In the genomic region with DNA sequence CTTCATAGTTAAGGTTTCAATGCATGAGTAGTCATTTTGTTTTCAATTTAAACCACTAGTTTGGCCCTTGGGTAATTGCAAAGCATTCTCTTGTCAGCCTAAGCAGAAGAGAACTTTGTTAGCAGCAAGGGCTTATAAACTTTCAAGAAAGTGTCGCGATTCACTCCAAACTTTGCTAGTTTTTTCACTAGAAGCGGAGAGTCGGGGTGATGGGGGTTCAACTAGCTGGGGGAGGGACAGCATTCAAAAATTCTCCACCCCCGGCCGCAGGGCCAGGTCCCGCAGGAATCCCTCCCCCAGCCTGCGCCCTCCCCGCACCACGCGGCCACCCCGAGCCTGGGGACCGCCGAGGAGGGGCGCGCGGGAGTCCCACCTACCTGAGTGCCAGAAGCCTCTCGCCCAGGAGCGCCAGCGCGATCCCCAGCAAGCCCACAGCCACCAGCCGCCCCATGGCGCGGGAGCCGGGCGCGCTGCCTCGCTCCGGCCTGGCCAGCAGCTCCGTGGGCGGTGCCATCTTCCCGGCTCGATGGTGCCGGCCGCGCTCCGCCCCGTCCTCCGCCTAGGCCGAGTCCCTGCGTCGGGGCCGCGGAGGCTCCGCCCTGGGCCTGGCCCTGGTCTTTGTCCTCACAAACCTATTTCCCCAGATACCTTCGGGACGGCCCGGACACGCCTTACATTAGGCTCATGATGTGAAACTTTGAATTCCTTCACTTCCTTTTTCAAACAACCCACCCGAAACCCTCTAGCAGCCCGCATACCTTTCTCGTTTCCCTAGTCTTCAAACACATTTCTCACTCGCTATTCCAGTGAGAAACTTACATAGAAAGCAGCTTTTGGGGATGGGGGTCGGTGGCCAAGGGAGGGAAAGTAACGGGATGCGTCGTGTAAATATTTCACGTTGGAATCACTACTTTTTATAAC, we compare ENCODE assay signal across 1 cellular context.
TF ChIP-seq lines count a peak whose summit lies in the region.

TSS of gene PON2 (minus strand) at position 528 of the 921 bp plus-strand sequence. CDS start at position 451, 77 bp downstream.

TF ChIP-seq in HEK293, 187 proteins besides CTCF, POLR2A, EP300 and RAD21 (continued from another document and continues in another):
- TF ChIP-seq ZNF416 (tag by site-specific recombination; IDR thresholded peaks at IDR 0.05) (no peak), HOXD13 (CRISPR knock-in tag; IDR thresholded peaks at IDR 0.05; ENCODE audit: borderline replicate concordance) (no peak), ZNF426 (tag by site-specific recombination; IDR thresholded peaks at IDR 0.05) (no peak), ZNF138 (tag by site-specific recombination; IDR thresholded peaks at IDR 0.05; ENCODE audit: borderline replicate concordance) (no peak), ZNF239 (tag by site-specific recombination; IDR thresholded peaks at IDR 0.05) (no peak), ZNF785 (tag by site-specific recombination; IDR thresholded peaks at IDR 0.05) (no peak), KLF7 (tag by site-specific recombination; IDR thresholded peaks at IDR 0.05; ENCODE audit: borderline replicate concordance) (no peak), ZNF585B (tag by site-specific recombination; IDR thresholded peaks at IDR 0.05) (no peak), REPIN1 (tag by site-specific recombination; IDR thresholded peaks at IDR 0.05; ENCODE audit: low read depth) (no peak), ZNF202 (tag by site-specific recombination; IDR thresholded peaks at IDR 0.05; ENCODE audit: borderline replicate concordance) (no peak), ZBTB10 (tag by site-specific recombination; IDR thresholded peaks at IDR 0.05) (no peak), ZNF645 (tag by site-specific recombination; IDR thresholded peaks at IDR 0.05) (no peak), GFI1B (tag by site-specific recombination; IDR thresholded peaks at IDR 0.05) (no peak), GLI4 (tag by site-specific recombination; IDR thresholded peaks at IDR 0.05) (no peak), ZSCAN23 (tag by site-specific recombination; IDR thresholded peaks at IDR 0.05) (no peak), ZNF350 (tag by site-specific recombination; IDR thresholded peaks at IDR 0.05) (no peak), ZNF623 (tag by site-specific recombination; IDR thresholded peaks at IDR 0.05) (no peak), HOXC10 (CRISPR knock-in tag; IDR thresholded peaks at IDR 0.05) (no peak), ZNF24 (tag by site-specific recombination; IDR thresholded peaks at IDR 0.05) (no peak), GLIS2 (tag by site-specific recombination; IDR thresholded peaks at IDR 0.05) (peak; percentile 92), ZNF394 (tag by site-specific recombination; IDR thresholded peaks at IDR 0.05; ENCODE audit: borderline replicate concordance) (no peak), ZNF747 (tag by site-specific recombination; IDR thresholded peaks at IDR 0.05) (no peak), ZNF132 (tag by site-specific recombination; IDR thresholded peaks at IDR 0.05; ENCODE audit: borderline replicate concordance) (no peak), ZFHX2 (tag by site-specific recombination; conservative IDR thresholded peaks at IDR 0.05) (peak; percentile 88), ZNF133 (tag by site-specific recombination; IDR thresholded peaks at IDR 0.05) (no peak), ZNF404 (tag by site-specific recombination; IDR thresholded peaks at IDR 0.05) (no peak), ZBTB49 (tag by site-specific recombination; IDR thresholded peaks at IDR 0.05; ENCODE audit: low read depth) (no peak), ZNF335 (tag by site-specific recombination; conservative IDR thresholded peaks at IDR 0.05) (peak; percentile 92), SALL2 (tag by site-specific recombination; IDR thresholded peaks at IDR 0.05; ENCODE audit: borderline replicate concordance) (no peak), ZNF660 (tag by site-specific recombination; IDR thresholded peaks at IDR 0.05) (peak; percentile 80), ZNF658 (tag by site-specific recombination; IDR thresholded peaks at IDR 0.05) (no peak), ZNF654 (tag by site-specific recombination; IDR thresholded peaks at IDR 0.05; ENCODE audit: low read depth) (no peak), WT1 (tag by site-specific recombination; IDR thresholded peaks at IDR 0.05) (no peak), TRIM28 (IDR thresholded peaks at IDR 0.05; ENCODE audit: borderline replicate concordance, low read length) (no peak), HOXA7 (CRISPR knock-in tag; IDR thresholded peaks at IDR 0.05; ENCODE audit: borderline replicate concordance) (no peak), HIC1 (tag by site-specific recombination; IDR thresholded peaks at IDR 0.05) (peak; percentile 73; the same call in 1 of the 2 replicates), BCL11B (tag by site-specific recombination; IDR thresholded peaks at IDR 0.05; ENCODE audit: low read depth) (no peak), ZNF112 (tag by site-specific recombination; IDR thresholded peaks at IDR 0.05) (no peak), ZBTB1 (tag by site-specific recombination; IDR thresholded peaks at IDR 0.05) (0 out of 2 replicates have a peak, but pooled peaks have one; percentile 45), ZFP37 (tag by site-specific recombination; IDR thresholded peaks at IDR 0.05) (0 out of 2 replicates have a peak, but pooled peaks have one; percentile 18), SP3 (tag by site-specific recombination; IDR thresholded peaks at IDR 0.05) (peak; percentile 75), MYNN (tag by site-specific recombination; IDR thresholded peaks at IDR 0.05; ENCODE audit: borderline replicate concordance) (no peak), ZNF266 (tag by site-specific recombination; IDR thresholded peaks at IDR 0.05; ENCODE audit: low read depth) (no peak), KLF10 (tag by site-specific recombination; IDR thresholded peaks at IDR 0.05) (0 out of 2 replicates have a peak, but pooled peaks have one; percentile 26), ZSCAN30 (tag by site-specific recombination; IDR thresholded peaks at IDR 0.05) (peak; percentile 95), ZBTB8A (tag by site-specific recombination; IDR thresholded peaks at IDR 0.05) (peak; percentile 53)
- TF ChIP-seq, protein P1, sequence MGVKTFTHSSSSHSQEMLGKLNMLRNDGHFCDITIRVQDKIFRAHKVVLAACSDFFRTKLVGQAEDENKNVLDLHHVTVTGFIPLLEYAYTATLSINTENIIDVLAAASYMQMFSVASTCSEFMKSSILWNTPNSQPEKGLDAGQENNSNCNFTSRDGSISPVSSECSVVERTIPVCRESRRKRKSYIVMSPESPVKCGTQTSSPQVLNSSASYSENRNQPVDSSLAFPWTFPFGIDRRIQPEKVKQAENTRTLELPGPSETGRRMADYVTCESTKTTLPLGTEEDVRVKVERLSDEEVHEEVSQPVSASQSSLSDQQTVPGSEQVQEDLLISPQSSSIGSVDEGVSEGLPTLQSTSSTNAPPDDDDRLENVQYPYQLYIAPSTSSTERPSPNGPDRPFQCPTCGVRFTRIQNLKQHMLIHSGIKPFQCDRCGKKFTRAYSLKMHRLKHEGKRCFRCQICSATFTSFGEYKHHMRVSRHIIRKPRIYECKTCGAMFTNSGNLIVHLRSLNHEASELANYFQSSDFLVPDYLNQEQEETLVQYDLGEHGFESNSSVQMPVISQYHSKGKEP (tag by site-specific recombination; IDR thresholded peaks at IDR 0.05) = no peak
- TF ChIP-seq, protein P2, sequence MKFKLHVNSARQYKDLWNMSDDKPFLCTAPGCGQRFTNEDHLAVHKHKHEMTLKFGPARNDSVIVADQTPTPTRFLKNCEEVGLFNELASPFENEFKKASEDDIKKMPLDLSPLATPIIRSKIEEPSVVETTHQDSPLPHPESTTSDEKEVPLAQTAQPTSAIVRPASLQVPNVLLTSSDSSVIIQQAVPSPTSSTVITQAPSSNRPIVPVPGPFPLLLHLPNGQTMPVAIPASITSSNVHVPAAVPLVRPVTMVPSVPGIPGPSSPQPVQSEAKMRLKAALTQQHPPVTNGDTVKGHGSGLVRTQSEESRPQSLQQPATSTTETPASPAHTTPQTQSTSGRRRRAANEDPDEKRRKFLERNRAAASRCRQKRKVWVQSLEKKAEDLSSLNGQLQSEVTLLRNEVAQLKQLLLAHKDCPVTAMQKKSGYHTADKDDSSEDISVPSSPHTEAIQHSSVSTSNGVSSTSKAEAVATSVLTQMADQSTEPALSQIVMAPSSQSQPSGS (tag by site-specific recombination; IDR thresholded peaks at IDR 0.05; ENCODE audit: low read depth) = no peak
- TF ChIP-seq, protein P3, sequence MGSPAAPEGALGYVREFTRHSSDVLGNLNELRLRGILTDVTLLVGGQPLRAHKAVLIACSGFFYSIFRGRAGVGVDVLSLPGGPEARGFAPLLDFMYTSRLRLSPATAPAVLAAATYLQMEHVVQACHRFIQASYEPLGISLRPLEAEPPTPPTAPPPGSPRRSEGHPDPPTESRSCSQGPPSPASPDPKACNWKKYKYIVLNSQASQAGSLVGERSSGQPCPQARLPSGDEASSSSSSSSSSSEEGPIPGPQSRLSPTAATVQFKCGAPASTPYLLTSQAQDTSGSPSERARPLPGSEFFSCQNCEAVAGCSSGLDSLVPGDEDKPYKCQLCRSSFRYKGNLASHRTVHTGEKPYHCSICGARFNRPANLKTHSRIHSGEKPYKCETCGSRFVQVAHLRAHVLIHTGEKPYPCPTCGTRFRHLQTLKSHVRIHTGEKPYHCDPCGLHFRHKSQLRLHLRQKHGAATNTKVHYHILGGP (tag by site-specific recombination; IDR thresholded peaks at IDR 0.05) = no peak
- TF ChIP-seq, protein P4, sequence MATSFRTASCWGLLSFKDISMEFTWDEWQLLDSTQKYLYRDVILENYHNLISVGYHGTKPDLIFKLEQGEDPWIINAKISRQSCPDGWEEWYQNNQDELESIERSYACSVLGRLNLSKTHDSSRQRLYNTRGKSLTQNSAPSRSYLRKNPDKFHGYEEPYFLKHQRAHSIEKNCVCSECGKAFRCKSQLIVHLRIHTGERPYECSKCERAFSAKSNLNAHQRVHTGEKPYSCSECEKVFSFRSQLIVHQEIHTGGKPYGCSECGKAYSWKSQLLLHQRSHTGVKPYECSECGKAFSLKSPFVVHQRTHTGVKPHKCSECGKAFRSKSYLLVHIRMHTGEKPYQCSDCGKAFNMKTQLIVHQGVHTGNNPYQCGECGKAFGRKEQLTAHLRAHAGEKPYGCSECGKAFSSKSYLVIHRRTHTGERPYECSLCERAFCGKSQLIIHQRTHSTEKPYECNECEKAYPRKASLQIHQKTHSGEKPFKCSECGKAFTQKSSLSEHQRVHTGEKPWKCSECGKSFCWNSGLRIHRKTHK (tag by site-specific recombination; IDR thresholded peaks at IDR 0.05) = no peak
